Comparison of ENCODE assay signal across 19 cellular contexts in the genomic region with DNA sequence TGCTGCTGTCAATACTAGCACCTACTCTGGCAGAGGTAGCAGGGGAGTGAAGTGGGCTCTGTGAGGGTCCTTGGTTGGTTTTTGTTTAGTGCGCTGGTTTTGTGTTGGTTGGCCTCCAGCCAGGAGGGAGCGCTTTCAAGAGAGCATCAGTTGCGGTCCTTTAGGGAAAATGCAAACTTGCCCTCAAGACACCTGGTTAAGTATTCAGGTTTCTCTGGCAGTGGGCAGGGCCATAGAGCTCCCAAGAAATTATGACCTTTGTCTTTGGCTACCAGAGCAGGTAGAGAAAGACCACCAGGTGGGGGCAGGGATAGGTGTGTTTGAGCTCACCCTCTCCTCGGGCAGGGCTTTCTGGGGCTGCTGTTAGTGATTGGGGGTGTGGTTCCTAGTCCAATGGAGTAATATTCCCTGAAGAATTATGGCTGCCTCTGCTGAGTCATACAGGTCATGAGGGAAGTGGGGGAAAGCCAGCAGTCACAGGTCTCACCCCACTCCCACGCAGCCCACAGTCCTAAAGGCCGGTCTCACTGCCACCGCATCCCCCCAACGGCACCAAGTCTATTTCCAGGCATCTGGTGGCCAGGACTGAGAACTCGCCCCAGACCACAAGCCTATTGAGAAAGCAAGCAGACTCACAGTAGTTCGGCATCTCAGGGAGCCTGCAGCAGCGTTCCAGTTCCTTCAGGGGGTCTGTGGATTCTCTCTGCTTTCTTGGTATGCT.
"Had no signal": no experiment of that assay in that cellular context is flagged by ENCODE, and none has a peak within 500 bp of the region (broad histone marks: within the 10 kb centered on the region; RNA-seq: fewer than 3 reads in every experiment).

No MANE protein-coding gene starts in this region.

- H3K27ac Mint-ChIP-seq: activated naive CD4-positive, alpha-beta T cell treated with anti-CD3 and anti-CD28 coated beads, Interleukin-2, amount 50 U/mL, for 72 hours; activated T-cell treated with anti-CD3 and anti-CD28 coated beads, Interleukin-2, amount 50 U/mL, for 72 hours; effector memory CD8-positive, alpha-beta T cell; type B pancreatic cell had no signal

- H3K4me3 Mint-ChIP-seq: activated T-cell treated with anti-CD3 and anti-CD28 coated beads, Interleukin-2, amount 50 U/mL, for 72 hours; effector memory CD8-positive, alpha-beta T cell; naive thymus-derived CD8-positive, alpha-beta T cell; type B pancreatic cell had no signal

- DNase-seq: activated CD4-positive, alpha-beta T cell treated with anti-CD3 and anti-CD28 coated beads, Interleukin-2, amount 50 U/mL, for 4 hours; activated effector memory CD4-positive, alpha-beta T cell treated with anti-CD3 and anti-CD28 coated beads, Interleukin-2, amount 50 U/mL, for 16 hours; activated T-cell treated with anti-CD3 and anti-CD28 coated beads, Interleukin-2, amount 50 U/mL, for 72 hours; amniotic stem cell; dermis blood vessel endothelial cell; effector memory CD8-positive, alpha-beta T cell; esophagus squamous epithelium; left cardiac atrium; naive thymus-derived CD8-positive, alpha-beta T cell; pancreas; right lobe of liver; small intestine; stimulated activated CD4-positive, alpha-beta T cell treated with anti-CD3 and anti-CD28 coated beads, Interleukin-4, amount 100 ng/mL, for 1 hour; stomach; T-helper 2 cell; testis had no signal

- H3K36me3 Mint-ChIP-seq: naive thymus-derived CD8-positive, alpha-beta T cell; type B pancreatic cell had no signal

- ATAC-seq: activated naive CD4-positive, alpha-beta T cell treated with anti-CD3 and anti-CD28 coated beads, Interleukin-2, amount 50 U/mL, for 72 hours; activated T-cell treated with anti-CD3 and anti-CD28 coated beads, Interleukin-2, amount 50 U/mL, for 72 hours; effector memory CD8-positive, alpha-beta T cell; left cardiac atrium; naive thymus-derived CD8-positive, alpha-beta T cell; pancreas; right lobe of liver had no signal

- H3K27me3 Mint-ChIP-seq: naive thymus-derived CD8-positive, alpha-beta T cell had no signal

- H3K9me3 Mint-ChIP-seq: activated T-cell treated with anti-CD3 and anti-CD28 coated beads, Interleukin-2, amount 50 U/mL, for 72 hours; effector memory CD8-positive, alpha-beta T cell; naive thymus-derived CD8-positive, alpha-beta T cell had no signal

- H3K4me3 ChIP-seq: cardiac muscle cell, esophagus squamous epithelium, pancreas, right lobe of liver, stomach, testis had no signal
